ENCODE assay signal across 16 cellular contexts in genomic region chr7:65381742-65382141, GRCh38. TPM values are rescaled to one million over a fixed set of nuclear protein-coding genes. Genes with fewer than 3 reads are reported as not detected.
DNase-seq lines count a peak whose midpoint lies in the region; ATAC-seq, FAIRE-seq and TF ChIP-seq lines count a peak whose summit lies in the region.
"Had no signal": no experiment of that assay in that cellular context is flagged by ENCODE, and none has a peak within 500 bp of the region (broad histone marks: within the 10 kb centered on the region; RNA-seq: fewer than 3 reads in every experiment).

No MANE protein-coding gene starts in this region.

- no CpG with 5 or more reads among the region's 3 CpGs for WGBS in H9 (ENCODE audit: extremely low coverage, insufficient read length, low lambda C conversion rate)
- 89 to 95% methylated on average over 3 of the region's 3 CpGs for WGBS in pancreas, 2 donors

- H3K9me2 ChIP-seq in OCI-LY7 (ENCODE audit: insufficient read depth, low read length) = no peaks in the 10 kb centered on the region

- peaks cover 88% of the 10 kb centered on the region for H3K36me3 ChIP-seq in OCI-LY7 (ENCODE audit: insufficient read depth, low read length)
- peaks cover 3% of the 10 kb centered on the region for H3K36me3 ChIP-seq in iPS-18a (ENCODE audit: control insufficient read depth, low read depth, low read length)
- no peaks in the 10 kb centered on the region for H3K36me3 ChIP-seq in pancreas

- no peak overlapping the region for H4K8ac ChIP-seq in H9 (replicated peaks; ENCODE audit: insufficient read length, low read depth, low read length)

- no peaks in the 10 kb centered on the region for H3K9me3 Mint-ChIP-seq in H9

- FAIRE-seq in pancreas (lab: Jason Lieb, UNC) = no peak

- H3K9ac ChIP-seq in H9 (ENCODE audit: extremely low read depth, insufficient read length, low read length) (no peak overlapping the region), iPS-18a (ENCODE audit: low read length) (no peak overlapping the region)

- POLR2A ChIA-PET in OCI-LY7 (lab: Charles Lee) = interaction anchor here (0.7 to 1.2 kb wide), 3 partner anchors 8 to 31 kb away, joined by 3 read pairs; partner anchors contain the start of gene ZNF92

- H3K79me2 ChIP-seq in H9 (ENCODE audit: insufficient read depth, low read length) (peaks cover 41% of the 10 kb centered on the region; the same call in 1 of the 2 replicates), OCI-LY7 (ENCODE audit: insufficient read depth, low read depth, low read length) (peaks cover 100% of the 10 kb centered on the region)

- no TSS peak for BruUV-seq in OCI-LY7 (replicated peaks; lab: Mats Ljungman, UMichigan)

- H3K4me2 ChIP-seq in H9 (ENCODE audit: insufficient read depth, insufficient read length, low read length) (peak overlapping the region; percentile 47), OCI-LY7 (ENCODE audit: low read length) (peak overlapping the region; percentile 56)
- H3K4me2 ChIP-seq: PC-9 had no signal

- no peak for DNase-seq in H9
- peak; percentile 18 for DNase-seq in OCI-LY7 (ENCODE audit: low spot score)
- no peak for DNase-seq in NCI-H510A treated with DMSO at 0.1 percent for 48 hours (lab: John Stamatoyannopoulos, UW)
- no peak for DNase-seq in pancreas
- no peak for DNase-seq in NCI-H187 treated with DMSO at 0.1 percent for 48 hours (lab: John Stamatoyannopoulos, UW)
- DNase-seq: BE2C; CD4-positive, alpha-beta memory T cell; MM.1S; NCI-H1105; NCI-H1694 treated with DMSO at 0.1 percent for 48 hours; NCI-H69; PC-9; SW 1271 had no signal

- intact Hi-C loops in OCI-LY7 (cut with micrococcal nuclease; ENCODE audit: unreplicated experiment) = no loop called here
- intact Hi-C loops in pancreas (cut with DNase I) = no loop called here

- H2AK5ac ChIP-seq in H9 (ENCODE audit: insufficient read length, low read length) = no peak overlapping the region

- H2BK120ac ChIP-seq in H9 (ENCODE audit: low read depth, low read length, poor library complexity, severe bottlenecking) = no peak overlapping the region

- H4K91ac ChIP-seq in H9 (ENCODE audit: insufficient read length, low read depth, low read length) = no peak overlapping the region

- H3K27me3 ChIP-seq in H9 (ENCODE audit: insufficient read depth, low read length) = no peaks in the 10 kb centered on the region
- H3K27me3 ChIP-seq in iPS-18a (ENCODE audit: control insufficient read depth, insufficient read depth, low read length) = no peaks in the 10 kb centered on the region
- no peaks in the 10 kb centered on the region for H3K27me3 ChIP-seq in pancreas
- H3K27me3 ChIP-seq: BE2C, SJSA1 had no signal

- peaks cover 3% of the 10 kb centered on the region for H3K79me1 ChIP-seq in H9 (ENCODE audit: insufficient read depth, low read depth, low read length, poor library complexity, severe bottlenecking)

- H3K4me1 Mint-ChIP-seq in H9 = peaks cover 48 to 51% of the 10 kb centered on the region in 2 experiments

- H3K23me2 ChIP-seq in H9 (ENCODE audit: insufficient read length, low read depth, low read length, poor library complexity, severe bottlenecking) = no peaks in the 10 kb centered on the region

- H2BK5ac ChIP-seq in H9 (ENCODE audit: insufficient read length, low read length) = no peak overlapping the region

- H4K20me1 ChIP-seq in H9 (ENCODE audit: control insufficient read depth, insufficient read depth, insufficient read length) (no peaks in the 10 kb centered on the region), OCI-LY7 (ENCODE audit: insufficient read depth, low read length) (peaks cover 55% of the 10 kb centered on the region)

- H3K4me1 ChIP-seq in H9 (ENCODE audit: insufficient read depth, low read length) = peaks cover 2% of the 10 kb centered on the region; the same call in 1 of the 2 replicates
- peaks cover 70% of the 10 kb centered on the region for H3K4me1 ChIP-seq in OCI-LY7 (ENCODE audit: insufficient read depth, low read length, poor library complexity, severe bottlenecking)
- H3K4me1 ChIP-seq in iPS-18a (ENCODE audit: control insufficient read depth, low read depth, low read length) = peaks cover 13% of the 10 kb centered on the region
- H3K4me1 ChIP-seq in pancreas = no peaks in the 10 kb centered on the region
- H3K4me1 ChIP-seq: BE2C, SJSA1 had no signal

- H4K5ac ChIP-seq in H9 (ENCODE audit: insufficient read length, low read depth, low read length) = no peak overlapping the region

- H2BK12ac ChIP-seq in H9 (ENCODE audit: insufficient read length, low read depth, low read length) = no peak overlapping the region

- no peaks in the 10 kb centered on the region for H3K27me3 Mint-ChIP-seq in H9 (ENCODE audit: low read depth)
- H3K27me3 Mint-ChIP-seq: CD4-positive, alpha-beta memory T cell had no signal

- ATAC-seq in HG03196 (IDR thresholded peaks at IDR 0.05; ENCODE audit: unreplicated experiment) (no peak), pancreas (no peak)

- H3K27ac ChIP-seq in H9 (ENCODE audit: insufficient read length, low read depth, low read length) (no peak overlapping the region), OCI-LY7 (ENCODE audit: low read depth, low read length, poor library complexity, severe bottlenecking) (peak overlapping the region; percentile 33), iPS-18a (ENCODE audit: low read length) (no peak overlapping the region), pancreas (no peak overlapping the region)
- H3K27ac ChIP-seq: PC-9, SJSA1 had no signal

- H3K4me3 ChIP-seq in OCI-LY7 (ENCODE audit: low read depth, low read length, poor library complexity, severe bottlenecking) = peak overlapping the region; percentile 33
- peak overlapping the region; percentile 12 for H3K4me3 ChIP-seq in iPS-18a (ENCODE audit: low read length)
- no peak overlapping the region for H3K4me3 ChIP-seq in pancreas
- H3K4me3 ChIP-seq: PC-9, SJSA1 had no signal

- H3K23ac ChIP-seq in H9 (ENCODE audit: insufficient read length, low read depth, low read length) = no peak overlapping the region

- H3K9me3 ChIP-seq in H9 (ENCODE audit: control insufficient read depth, low read depth, low read length) (no peaks in the 10 kb centered on the region), OCI-LY7 (ENCODE audit: low read length) (no peaks in the 10 kb centered on the region), iPS-18a (ENCODE audit: control insufficient read depth, low read depth, low read length) (no peaks in the 10 kb centered on the region), pancreas (no peaks in the 10 kb centered on the region)
- H3K9me3 ChIP-seq: BE2C, SJSA1 had no signal

- H3K27ac Mint-ChIP-seq in H9 = peak overlapping the region in 1 of 3 experiments; percentile 76; a peak in 2 of 7 replicates

- H3K4ac ChIP-seq in H9 (ENCODE audit: low read depth, low read length) = no peak overlapping the region

- no peak overlapping the region for H3T11ph ChIP-seq in H9 (ENCODE audit: low read length)

- TF ChIP-seq CTCF in H9 (conservative IDR thresholded peaks at IDR 0.05) (no peak), OCI-LY7 (conservative IDR thresholded peaks at IDR 0.05; ENCODE audit: low read length) (no peak), pancreas (IDR thresholded peaks at IDR 0.05) (no peak)

- no peak overlapping the region for H2BK20ac ChIP-seq in H9 (ENCODE audit: low read depth, low read length, poor library complexity, severe bottlenecking)

- no peak overlapping the region for H3K56ac ChIP-seq in H9 (ENCODE audit: insufficient read length, low read depth, low read length)

- CTCF ChIA-PET in OCI-LY7 (lab: Charles Lee; ENCODE audit: unreplicated experiment) = no interaction called here

- no peak overlapping the region for H3K18ac ChIP-seq in H9 (ENCODE audit: insufficient read length, low read depth, low read length)

- H3K36me3 Mint-ChIP-seq in H9 (ENCODE audit: insufficient read depth in 1 of 3, low read depth in 3 of 3) = peaks cover 26 to 33% (median 30%) of the 10 kb centered on the region in 3 experiments; a peak in 6 of 7 replicates

- H3K4me3 Mint-ChIP-seq in H9 = 0 out of 5 replicates have a peak overlapping the region, but pooled peaks of 1 of the 2 experiments have one; percentile 0

- no peak overlapping the region for H2BK15ac ChIP-seq in H9 (ENCODE audit: low read depth, low read length)

- H3K14ac ChIP-seq in H9 (ENCODE audit: insufficient read depth, low read length) = no peak overlapping the region

- H2AFZ ChIP-seq in H9 (ENCODE audit: low read length) (no peak overlapping the region), OCI-LY7 (ENCODE audit: low read length) (no peak overlapping the region)
- H2AFZ ChIP-seq: PC-9 had no signal

RNA-seq across cellular contexts. Expression of gene ZNF92, which starts 8.1 kb away (rescaled TPM):
- total RNA-seq in H9 (2021) (29.8 and 32.4 TPM in 2 replicates), OCI-LY7 (2022) (32.1 and 34.0 TPM in 2 replicates), pancreas (1 to 10 TPM; 2.5 to 5.5 (median 3.6) TPM)
- 31.1 and 31.2 TPM in 2 replicates for total RNA-seq in OCI-LY7 (2014; rRNA removed; shearing (Covaris generic))
- polyA plus RNA-seq in pancreas = 1 to 10 TPM; 2.1 to 2.7 TPM

Comparison
In these comparisons a context has a peak if more than half of its experiments do, and no peak if none do; other contexts are left out.
1. H3K4me3 ChIP-seq: peak in OCI-LY7 (single experiment) and iPS-18a (single experiment); none in pancreas (0 of 4).